Comparison of ENCODE assay signal across 1 cellular context in genomic region chr17:35769895-35770486, GRCh38.
TF ChIP-seq lines count a peak whose summit lies in the region.

No MANE protein-coding gene starts in this region.

TF ChIP-seq in A549, 52 proteins besides CTCF, POLR2A, EP300 and RAD21 (continued from another document):
- TF ChIP-seq, protein P1, sequence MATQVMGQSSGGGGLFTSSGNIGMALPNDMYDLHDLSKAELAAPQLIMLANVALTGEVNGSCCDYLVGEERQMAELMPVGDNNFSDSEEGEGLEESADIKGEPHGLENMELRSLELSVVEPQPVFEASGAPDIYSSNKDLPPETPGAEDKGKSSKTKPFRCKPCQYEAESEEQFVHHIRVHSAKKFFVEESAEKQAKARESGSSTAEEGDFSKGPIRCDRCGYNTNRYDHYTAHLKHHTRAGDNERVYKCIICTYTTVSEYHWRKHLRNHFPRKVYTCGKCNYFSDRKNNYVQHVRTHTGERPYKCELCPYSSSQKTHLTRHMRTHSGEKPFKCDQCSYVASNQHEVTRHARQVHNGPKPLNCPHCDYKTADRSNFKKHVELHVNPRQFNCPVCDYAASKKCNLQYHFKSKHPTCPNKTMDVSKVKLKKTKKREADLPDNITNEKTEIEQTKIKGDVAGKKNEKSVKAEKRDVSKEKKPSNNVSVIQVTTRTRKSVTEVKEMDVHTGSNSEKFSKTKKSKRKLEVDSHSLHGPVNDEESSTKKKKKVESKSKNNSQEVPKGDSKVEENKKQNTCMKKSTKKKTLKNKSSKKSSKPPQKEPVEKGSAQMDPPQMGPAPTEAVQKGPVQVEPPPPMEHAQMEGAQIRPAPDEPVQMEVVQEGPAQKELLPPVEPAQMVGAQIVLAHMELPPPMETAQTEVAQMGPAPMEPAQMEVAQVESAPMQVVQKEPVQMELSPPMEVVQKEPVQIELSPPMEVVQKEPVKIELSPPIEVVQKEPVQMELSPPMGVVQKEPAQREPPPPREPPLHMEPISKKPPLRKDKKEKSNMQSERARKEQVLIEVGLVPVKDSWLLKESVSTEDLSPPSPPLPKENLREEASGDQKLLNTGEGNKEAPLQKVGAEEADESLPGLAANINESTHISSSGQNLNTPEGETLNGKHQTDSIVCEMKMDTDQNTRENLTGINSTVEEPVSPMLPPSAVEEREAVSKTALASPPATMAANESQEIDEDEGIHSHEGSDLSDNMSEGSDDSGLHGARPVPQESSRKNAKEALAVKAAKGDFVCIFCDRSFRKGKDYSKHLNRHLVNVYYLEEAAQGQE (IDR thresholded peaks at IDR 0.05) = no peak
- TF ChIP-seq CBX8 (IDR thresholded peaks at IDR 0.05) = no peak
